In genomic region chr15:25175033-25175788, GRCh38 we compare ENCODE assay signal across 17 cellular contexts.
A peak's percentile ranks its signal among the peaks of the same experiment; 100 is the strongest.
DNase-seq lines count a peak whose midpoint lies in the region; ATAC-seq, FAIRE-seq and TF ChIP-seq lines count a peak whose summit lies in the region.
"Had no signal": no experiment of that assay in that cellular context is flagged by ENCODE, and none has a peak within 500 bp of the region (broad histone marks: within the 10 kb centered on the region; RNA-seq: fewer than 3 reads in every experiment).

No MANE protein-coding gene starts in this region.

- TF ChIP-seq CTCF in kidney (IDR thresholded peaks at IDR 0.05; ENCODE audit: borderline replicate concordance, extremely low read depth, insufficient read depth) (no peak), spleen (IDR thresholded peaks at IDR 0.05 in 8 of 11, conservative IDR thresholded peaks at IDR 0.05 in 3 of 11) (no peak)

- no peak overlapping the region for H3K9ac ChIP-seq in kidney (ENCODE audit: low read length in 2 of 2)

- ATAC-seq in HG03039 (IDR thresholded peaks at IDR 0.05; ENCODE audit: unreplicated experiment) (no peak), HG03045 (IDR thresholded peaks at IDR 0.05; ENCODE audit: unreplicated experiment) (no peak)
- ATAC-seq: CD8-positive, alpha-beta T cell; GM12878 had no signal

- WGBS in spleen, 5 donors = 60 to 84% (median 80%) methylated on average over 3 to 8 of the region's 8 CpGs

- no peak for TF ChIP-seq POLR2A in spleen (IDR thresholded peaks at IDR 0.05)

- H3K27me3 ChIP-seq in spleen (replicated peaks in 1 of 7) = no peaks in the 10 kb centered on the region
- H3K27me3 ChIP-seq: SJSA1 had no signal

- DNase-seq in activated T-cell treated with anti-CD3 and anti-CD28 coated beads, Interleukin-2, amount 50 U/mL, for 1 hour = peak; percentile 8
- DNase-seq in activated T-cell treated with anti-CD3 and anti-CD28 coated beads for 4 hours (no peak), kidney (peak; percentile 51), spleen (peak; percentile 50), NOMO-1 treated with dmso at 0.1 percent for 144 hours (lab: John Stamatoyannopoulos, UW; ENCODE audit: unreplicated experiment) (no peak)
- DNase-seq in activated CD8-positive, alpha-beta memory T cell treated with anti-CD3 and anti-CD28 coated beads, Interleukin-2, amount 50 U/mL, for 4 hours = peak; percentile 3
- DNase-seq: ACHN, Kasumi-1, NCI-H1436 treated with DMSO at 0.1 percent for 48 hours, NCI-H226 had no signal

- H3K36me3 ChIP-seq in kidney (ENCODE audit: control insufficient read depth in 1 of 2, insufficient read depth in 2 of 2, low read length in 2 of 2) (no peaks in the 10 kb centered on the region), spleen (no peaks in the 10 kb centered on the region)
- H3K36me3 ChIP-seq: prostate gland, SJSA1 had no signal

- intact Hi-C loops in kidney (cut with DNase I) = no loop called here
- intact Hi-C loops in spleen (cut with DNase I; ENCODE audit: low total_unique reads) = no loop called here

- H3K9me3 ChIP-seq in kidney (ENCODE audit: control insufficient read depth in 1 of 2, low read length in 2 of 2) (peaks cover 0 to 30% of the 10 kb centered on the region in 2 donors), spleen (peaks cover 0 to 100% (median 92%) of the 10 kb centered on the region in 8 donors)
- H3K9me3 ChIP-seq: prostate gland had no signal

- H3K27ac ChIP-seq in kidney (ENCODE audit: low read depth in 2 of 2, low read length in 2 of 2) (no peak overlapping the region), spleen (no peak overlapping the region)
- H3K27ac ChIP-seq: prostate gland, SJSA1 had no signal

- no peak for FAIRE-seq in kidney (lab: Jason Lieb, UNC)
- FAIRE-seq: GM12878, keratinocyte had no signal

- no peak overlapping the region for H3K4me3 ChIP-seq in kidney (ENCODE audit: low read length in 2 of 2)
- H3K4me3 ChIP-seq in spleen = no peak overlapping the region
- H3K4me3 ChIP-seq: GM12878, prostate gland, SJSA1 had no signal

- H3K4me1 ChIP-seq in kidney (ENCODE audit: control insufficient read depth in 1 of 2, insufficient read depth in 1 of 2, low read depth in 1 of 2, low read length in 2 of 2) (no peaks in the 10 kb centered on the region), spleen (no peaks in the 10 kb centered on the region)
- H3K4me1 ChIP-seq: prostate gland, SJSA1 had no signal

Comparison
In these comparisons a context has a peak if more than half of its experiments do, and no peak if none do; other contexts are left out.
1. DNase-seq: peak in activated T-cell treated with anti-CD3 and anti-CD28 coated beads, Interleukin-2, amount 50 U/mL, for 1 hour (single experiment), activated CD8-positive, alpha-beta memory T cell treated with anti-CD3 and anti-CD28 coated beads, Interleukin-2, amount 50 U/mL, for 4 hours (single experiment), kidney (single experiment) and spleen (single experiment); none in activated T-cell treated with anti-CD3 and anti-CD28 coated beads for 4 hours (single experiment) and NOMO-1 treated with dmso at 0.1 percent for 144 hours (single experiment).